In the genomic region with DNA sequence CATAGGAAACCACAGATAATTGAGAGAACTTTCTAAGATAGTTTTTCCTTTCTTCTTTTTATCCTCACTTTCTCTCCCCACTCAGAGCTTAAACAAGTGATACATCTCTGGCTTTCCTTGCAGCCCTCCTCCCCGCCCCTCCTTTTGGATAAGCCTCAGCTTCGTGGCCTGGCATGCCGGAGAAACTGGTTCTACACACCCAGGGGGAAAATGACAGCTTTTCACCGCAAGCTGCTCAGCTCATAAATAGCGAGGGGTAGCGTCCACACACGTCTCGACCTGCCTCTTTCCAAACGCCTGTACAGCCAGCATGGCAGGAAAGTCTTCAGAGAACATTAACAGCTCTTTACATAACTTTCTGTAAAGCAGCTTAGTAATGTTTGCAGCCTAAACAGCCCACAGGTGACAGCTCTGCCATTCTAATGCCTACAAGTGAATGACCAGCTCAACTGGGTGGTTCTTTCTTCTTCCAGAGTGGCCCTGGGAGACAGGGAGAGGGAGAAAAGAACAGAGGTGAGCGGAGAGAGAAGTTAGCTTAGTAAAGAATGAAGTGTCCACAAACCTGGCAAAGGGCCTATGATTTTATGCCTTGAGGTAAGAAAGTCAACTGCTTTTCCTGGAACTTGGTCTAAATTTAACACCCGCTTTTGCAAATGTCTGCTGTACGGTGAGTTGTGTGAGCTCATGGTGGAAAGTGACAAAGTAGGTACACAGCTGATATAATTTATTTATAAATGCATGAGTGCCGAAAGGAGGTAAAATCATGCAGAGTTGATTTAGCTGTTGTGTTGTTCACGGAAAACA, we compare ENCODE assay signal across 21 cellular contexts.
DNase-seq lines count a peak whose midpoint lies in the region; ATAC-seq, FAIRE-seq and TF ChIP-seq lines count a peak whose summit lies in the region.
"Had no signal": no experiment of that assay in that cellular context is flagged by ENCODE, and none has a peak within 500 bp of the region (broad histone marks: within the 10 kb centered on the region; RNA-seq: fewer than 3 reads in every experiment).

No MANE protein-coding gene starts in this region.

- no peaks in the 10 kb centered on the region for H3K27me3 ChIP-seq in iPS-15b (ENCODE audit: control insufficient read depth, insufficient read depth, low read length)

- no peaks in the 10 kb centered on the region for H3K4me1 ChIP-seq in iPS-15b (ENCODE audit: control insufficient read depth, insufficient read depth, low read length)
- H3K4me1 ChIP-seq: A549 had no signal

- peak overlapping the region; percentile 49 for H3K27ac ChIP-seq in VCaP
- H3K27ac ChIP-seq: A549 had no signal

- H3K9ac ChIP-seq in iPS-15b (ENCODE audit: low read depth, low read length), result peak overlapping the region; percentile 8

- H3K9me3 ChIP-seq in iPS-15b (ENCODE audit: control insufficient read depth, insufficient read depth, low read length), result no peaks in the 10 kb centered on the region
- H3K9me3 ChIP-seq: A549 had no signal

- no peaks in the 10 kb centered on the region for H3K36me3 ChIP-seq in iPS-15b (ENCODE audit: control insufficient read depth, insufficient read depth, low read length)

- no peak for FAIRE-seq in GM19239 (lab: Jason Lieb, UNC)
- FAIRE-seq: A549, RCC 7860, urothelium cell line had no signal

- TF ChIP-seq CTCF in VCaP (conservative IDR thresholded peaks at IDR 0.05), result no peak

- no peak for ATAC-seq in GM21723 (IDR thresholded peaks at IDR 0.05; ENCODE audit: unreplicated experiment)
- ATAC-seq: A549; activated CD8-positive, alpha-beta T cell treated with anti-CD3 and anti-CD28 coated beads for 36 hours; activated T-cell treated with anti-CD3 and anti-CD28 coated beads, Interleukin-2, amount 50 U/mL, for 72 hours; natural killer cell had no signal

- DNase-seq in NCI-H2171 treated with DMSO at 0.1 percent for 48 hours (lab: John Stamatoyannopoulos, UW) (peak; percentile 21), NCI-H2171 (lab: John Stamatoyannopoulos, UW) (no peak), ureter (ENCODE audit: low spot score) (peak; percentile 87), GM19239 (ENCODE audit: insufficient read length, low spot score) (no peak)
- no peak for DNase-seq in stimulated activated CD4-positive, alpha-beta T cell treated with anti-CD3 and anti-CD28 coated beads, Interleukin-1b, Interleukin-23, amount 100 ng/mL, for 48 hours
- DNase-seq: activated CD8-positive, alpha-beta T cell treated with anti-CD3 and anti-CD28 coated beads for 36 hours; activated naive CD8-positive, alpha-beta T cell treated with anti-CD3 and anti-CD28 coated beads, Interleukin-2, amount 10 ng/mL, durations not matched to agents 7 days and 5 days; activated T-cell treated with anti-CD3 and anti-CD28 coated beads, Interleukin-2, amount 50 U/mL, for 72 hours; effector CD4-positive, alpha-beta T cell; IMR-90; natural killer cell; NCI-H1092; NCI-H774; stimulated activated naive CD4-positive, alpha-beta T cell treated with Interleukin-2 at 50 U/mL for 16 hours had no signal

- H3K4me3 ChIP-seq in iPS-15b (ENCODE audit: low read depth, low read length), result no peak overlapping the region
- H3K4me3 ChIP-seq: A549, lung had no signal

Comparison
In these comparisons a context has a peak if more than half of its experiments do, and no peak if none do; other contexts are left out.
1. DNase-seq: peak in NCI-H2171 treated with DMSO at 0.1 percent for 48 hours (single experiment) and ureter (single experiment); none in NCI-H2171 (single experiment), GM19239 (single experiment) and stimulated activated CD4-positive, alpha-beta T cell treated with anti-CD3 and anti-CD28 coated beads, Interleukin-1b, Interleukin-23, amount 100 ng/mL, for 48 hours (single experiment).